ENCODE assay signal across 1 cellular context in genomic region chr3:108090701-108091497, GRCh38.
TF ChIP-seq lines count a peak whose summit lies in the region.

Gene CD47 (minus strand): TSS chr3:108091031. CDS start chr3:108090908, 123 bp downstream.

TF ChIP-seq in HEK293, 187 proteins besides CTCF, POLR2A, EP300 and RAD21 (continued from another document):
- no peak for TF ChIP-seq AEBP2 (tag by site-specific recombination; IDR thresholded peaks at IDR 0.05; ENCODE audit: borderline replicate concordance)
- no peak for TF ChIP-seq ZNF184 (tag by site-specific recombination; IDR thresholded peaks at IDR 0.05)
- no peak for TF ChIP-seq ZNF521 (tag by site-specific recombination; IDR thresholded peaks at IDR 0.05)
- no peak for TF ChIP-seq ZBTB48 (tag by site-specific recombination; IDR thresholded peaks at IDR 0.05)
- no peak for TF ChIP-seq KLF8 (tag by site-specific recombination; IDR thresholded peaks at IDR 0.05)
- TF ChIP-seq ZNF777 (tag by site-specific recombination; IDR thresholded peaks at IDR 0.05; ENCODE audit: borderline replicate concordance): no peak
- no peak for TF ChIP-seq ZSCAN4 (tag by site-specific recombination; IDR thresholded peaks at IDR 0.05)
- TF ChIP-seq GLIS2 (tag by site-specific recombination; IDR thresholded peaks at IDR 0.05): no peak
- TF ChIP-seq ZNF645 (tag by site-specific recombination; IDR thresholded peaks at IDR 0.05): no peak
- no peak for TF ChIP-seq PRDM10 (tag by site-specific recombination; IDR thresholded peaks at IDR 0.05)
- no peak for TF ChIP-seq ZNF391 (tag by site-specific recombination; IDR thresholded peaks at IDR 0.05; ENCODE audit: borderline replicate concordance, low read depth)
- TF ChIP-seq ZNF654 (tag by site-specific recombination; IDR thresholded peaks at IDR 0.05; ENCODE audit: low read depth): no peak
- TF ChIP-seq ZNF558 (tag by site-specific recombination; IDR thresholded peaks at IDR 0.05): no peak
- no peak for TF ChIP-seq ELK4 (IDR thresholded peaks at IDR 0.05; ENCODE audit: borderline replicate concordance, low read depth, low read length)
- TF ChIP-seq GLIS1 (tag by site-specific recombination; IDR thresholded peaks at IDR 0.05): peak; percentile 82
- no peak for TF ChIP-seq ZNF155 (tag by site-specific recombination; IDR thresholded peaks at IDR 0.05)
- peak; percentile 74; the same call in 1 of the 2 replicates for TF ChIP-seq ZFHX2 (tag by site-specific recombination; conservative IDR thresholded peaks at IDR 0.05)
- TF ChIP-seq ZNF140 (tag by site-specific recombination; IDR thresholded peaks at IDR 0.05): no peak
- no peak for TF ChIP-seq ZNF394 (tag by site-specific recombination; IDR thresholded peaks at IDR 0.05; ENCODE audit: borderline replicate concordance)
- no peak for TF ChIP-seq ZNF610 (tag by site-specific recombination; IDR thresholded peaks at IDR 0.05; ENCODE audit: borderline replicate concordance)
- no peak for TF ChIP-seq ZNF354C (tag by site-specific recombination; IDR thresholded peaks at IDR 0.05; ENCODE audit: borderline replicate concordance, low read depth)
- TF ChIP-seq ZNF10 (tag by site-specific recombination; IDR thresholded peaks at IDR 0.05): no peak
- TF ChIP-seq RBAK (tag by site-specific recombination; IDR thresholded peaks at IDR 0.05): no peak
- TF ChIP-seq SP3 (tag by site-specific recombination; IDR thresholded peaks at IDR 0.05): no peak
- TF ChIP-seq TCF7L2 (IDR thresholded peaks at IDR 0.05; ENCODE audit: borderline replicate concordance, low read depth, low read length): no peak
- TF ChIP-seq SALL2 (tag by site-specific recombination; IDR thresholded peaks at IDR 0.05; ENCODE audit: borderline replicate concordance): no peak
- TF ChIP-seq ZIC2 (tag by site-specific recombination; IDR thresholded peaks at IDR 0.05): peak; percentile 28
- no peak for TF ChIP-seq ZNF146 (tag by site-specific recombination; IDR thresholded peaks at IDR 0.05)
- peak; percentile 55 for TF ChIP-seq ZBTB26 (tag by site-specific recombination; optimal IDR thresholded peaks at IDR 0.05)
- no peak for TF ChIP-seq BCL6B (tag by site-specific recombination; IDR thresholded peaks at IDR 0.05)
- no peak for TF ChIP-seq ZNF529 (tag by site-specific recombination; IDR thresholded peaks at IDR 0.05; ENCODE audit: insufficient replicate concordance)
- no peak for TF ChIP-seq ZEB2 (tag by site-specific recombination; IDR thresholded peaks at IDR 0.05)
- TF ChIP-seq EGR2 (tag by site-specific recombination; IDR thresholded peaks at IDR 0.05; ENCODE audit: low read depth): peak; percentile 56; the same call in 1 of the 2 replicates
- TF ChIP-seq ZNF362 (tag by site-specific recombination; IDR thresholded peaks at IDR 0.05): no peak
- TF ChIP-seq KLF9 (tag by site-specific recombination; IDR thresholded peaks at IDR 0.05; ENCODE audit: low read depth): no peak
- peak; percentile 34; the same call in 1 of the 2 replicates for TF ChIP-seq ZSCAN30 (tag by site-specific recombination; IDR thresholded peaks at IDR 0.05)
- TF ChIP-seq ZFP69B (tag by site-specific recombination; IDR thresholded peaks at IDR 0.05): peak; percentile 77
- TF ChIP-seq ZNF629 (tag by site-specific recombination; IDR thresholded peaks at IDR 0.05): no peak
- no peak for TF ChIP-seq ZNF211 (tag by site-specific recombination; IDR thresholded peaks at IDR 0.05; ENCODE audit: low read depth)
- no peak for TF ChIP-seq HIC1 (tag by site-specific recombination; IDR thresholded peaks at IDR 0.05)
- no peak for TF ChIP-seq ZBTB17 (tag by site-specific recombination; IDR thresholded peaks at IDR 0.05)
- no peak for TF ChIP-seq ZFP41 (tag by site-specific recombination; IDR thresholded peaks at IDR 0.05; ENCODE audit: borderline replicate concordance)
- no peak for TF ChIP-seq HOXA7 (CRISPR knock-in tag; IDR thresholded peaks at IDR 0.05; ENCODE audit: borderline replicate concordance)
- no peak for TF ChIP-seq ZSCAN18 (tag by site-specific recombination; IDR thresholded peaks at IDR 0.05)
- TF ChIP-seq ZNF596 (tag by site-specific recombination; IDR thresholded peaks at IDR 0.05): no peak
